Comparison of ENCODE assay signal across 1 cellular context in the genomic region with DNA sequence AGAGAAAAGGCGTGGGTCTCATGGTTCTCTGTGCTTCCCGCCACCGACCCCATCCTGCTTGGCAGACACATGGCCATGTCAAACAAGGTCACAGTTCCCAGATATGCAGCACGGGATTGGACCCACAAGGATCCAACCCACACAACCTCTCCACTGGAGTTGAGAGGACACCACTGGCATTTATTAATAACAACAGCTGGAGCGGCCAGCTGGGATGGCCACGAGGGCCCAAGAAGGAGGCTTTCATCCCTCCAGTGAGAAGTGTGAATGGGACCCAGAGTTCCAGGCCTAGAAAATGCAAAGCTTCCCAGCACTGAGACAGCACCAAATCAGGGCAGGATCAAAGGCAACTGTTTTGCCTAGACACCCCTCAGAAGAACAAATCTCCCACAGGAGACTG.
TF ChIP-seq lines count a peak whose summit lies in the region.

No MANE protein-coding gene starts in this region.

TF ChIP-seq in WTC11, 78 proteins besides CTCF, POLR2A, EP300 and RAD21 (continued from another document):
- no peak for TF ChIP-seq MYBL2 (CRISPR knock-in tag; IDR thresholded peaks at IDR 0.05)
- TF ChIP-seq NR2C2 (CRISPR knock-in tag; IDR thresholded peaks at IDR 0.05), result no peak
- no peak for TF ChIP-seq CREM (CRISPR knock-in tag; IDR thresholded peaks at IDR 0.05)
- TF ChIP-seq TCF7 (CRISPR knock-in tag; IDR thresholded peaks at IDR 0.05; ENCODE audit: low read depth), result no peak
- no peak for TF ChIP-seq ERG (CRISPR knock-in tag; IDR thresholded peaks at IDR 0.05)
